Comparison of ENCODE assay signal across 1 cellular context in the genomic region with DNA sequence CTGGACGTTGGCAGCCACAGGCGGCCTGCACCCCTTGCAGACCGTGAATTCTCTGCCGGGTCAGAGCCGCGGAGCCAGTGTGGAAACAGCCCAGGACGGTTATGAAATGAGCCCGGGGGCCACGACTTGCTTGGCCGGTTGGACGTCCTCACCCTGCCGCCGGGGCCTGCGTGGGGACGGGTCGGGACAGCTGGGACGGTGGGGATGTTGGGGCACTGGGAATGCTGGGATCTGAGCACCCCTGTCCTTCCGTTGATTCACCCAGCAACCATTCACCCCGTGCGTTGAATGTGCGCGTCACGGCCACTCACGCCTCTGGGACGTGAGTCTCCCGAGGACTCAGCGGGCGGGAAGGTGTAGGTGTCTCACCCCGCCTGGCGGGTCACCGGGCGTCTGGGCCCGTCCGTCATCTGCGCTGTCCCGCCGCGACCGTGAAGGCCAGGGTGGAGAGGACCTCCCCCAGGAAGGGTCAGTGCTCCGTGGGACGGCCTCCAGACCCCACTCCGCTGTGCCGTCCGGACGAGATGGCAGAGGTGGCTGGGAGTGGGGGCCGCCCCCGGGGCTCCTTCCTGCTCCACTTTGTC.
TF ChIP-seq lines count a peak whose summit lies in the region.

No MANE protein-coding gene starts in this region.

TF ChIP-seq in HepG2, 621 proteins besides CTCF, POLR2A, EP300 and RAD21 (continues in another document):
- no peak for TF ChIP-seq SNAI1 (CRISPR knock-in tag; IDR thresholded peaks at IDR 0.05; ENCODE audit: borderline replicate concordance)
- 0 out of 2 replicates have a peak, but pooled peaks have one; percentile 37 for TF ChIP-seq ZNF430 (CRISPR knock-in tag; IDR thresholded peaks at IDR 0.05)
- TF ChIP-seq RFXAP (CRISPR knock-in tag; IDR thresholded peaks at IDR 0.05; ENCODE audit: borderline replicate concordance): no peak
- peak; percentile 18; the same call in 1 of the 2 replicates for TF ChIP-seq NRL (CRISPR knock-in tag; IDR thresholded peaks at IDR 0.05; ENCODE audit: borderline replicate concordance)
- peak; percentile 3 for TF ChIP-seq YY1 (IDR thresholded peaks at IDR 0.05; ENCODE audit: insufficient read depth, insufficient replicate concordance, low read depth, low read length)
- TF ChIP-seq, protein P1, sequence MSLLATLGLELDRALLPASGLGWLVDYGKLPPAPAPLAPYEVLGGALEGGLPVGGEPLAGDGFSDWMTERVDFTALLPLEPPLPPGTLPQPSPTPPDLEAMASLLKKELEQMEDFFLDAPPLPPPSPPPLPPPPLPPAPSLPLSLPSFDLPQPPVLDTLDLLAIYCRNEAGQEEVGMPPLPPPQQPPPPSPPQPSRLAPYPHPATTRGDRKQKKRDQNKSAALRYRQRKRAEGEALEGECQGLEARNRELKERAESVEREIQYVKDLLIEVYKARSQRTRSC (CRISPR knock-in tag; IDR thresholded peaks at IDR 0.05; ENCODE audit: low read depth): no peak
- TF ChIP-seq KAT7 (CRISPR knock-in tag; IDR thresholded peaks at IDR 0.05; ENCODE audit: borderline replicate concordance): no peak
- 0 out of 2 replicates have a peak, but pooled peaks have one; percentile 31 for TF ChIP-seq PHF8 (CRISPR knock-in tag; IDR thresholded peaks at IDR 0.05)
- no peak for TF ChIP-seq KLF6 (CRISPR knock-in tag; IDR thresholded peaks at IDR 0.05)
- peak; percentile 97 for TF ChIP-seq ZFP82 (CRISPR knock-in tag; IDR thresholded peaks at IDR 0.05; ENCODE audit: borderline replicate concordance)
- TF ChIP-seq KDM2A (CRISPR knock-in tag; IDR thresholded peaks at IDR 0.05; ENCODE audit: borderline replicate concordance, low read depth): no peak
- TF ChIP-seq ZNF350 (CRISPR knock-in tag; IDR thresholded peaks at IDR 0.05; ENCODE audit: borderline replicate concordance, low read depth): 0 out of 2 replicates have a peak, but pooled peaks have one; percentile 50
- TF ChIP-seq, protein P2, sequence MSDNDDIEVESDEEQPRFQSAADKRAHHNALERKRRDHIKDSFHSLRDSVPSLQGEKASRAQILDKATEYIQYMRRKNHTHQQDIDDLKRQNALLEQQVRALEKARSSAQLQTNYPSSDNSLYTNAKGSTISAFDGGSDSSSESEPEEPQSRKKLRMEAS (IDR thresholded peaks at IDR 0.05): no peak
- TF ChIP-seq MAZ (IDR thresholded peaks at IDR 0.05; ENCODE audit: borderline replicate concordance, low read depth, low read length): no peak
- peak; percentile 2; the same call in 1 of the 2 replicates for TF ChIP-seq MAZ (CRISPR knock-in tag; IDR thresholded peaks at IDR 0.05; ENCODE audit: low read depth)
- peak; percentile 27; the same call in 1 of the 2 replicates for TF ChIP-seq BHLHE40 (IDR thresholded peaks at IDR 0.05; ENCODE audit: low read length)
- no peak for TF ChIP-seq CBX2 (IDR thresholded peaks at IDR 0.05; ENCODE audit: low read depth, low read length)
- no peak for TF ChIP-seq CBX2 (CRISPR knock-in tag; IDR thresholded peaks at IDR 0.05; ENCODE audit: low read depth)
- TF ChIP-seq ZNF543 (CRISPR knock-in tag; IDR thresholded peaks at IDR 0.05): 0 out of 2 replicates have a peak, but pooled peaks have one; percentile 54
- TF ChIP-seq, protein P3, sequence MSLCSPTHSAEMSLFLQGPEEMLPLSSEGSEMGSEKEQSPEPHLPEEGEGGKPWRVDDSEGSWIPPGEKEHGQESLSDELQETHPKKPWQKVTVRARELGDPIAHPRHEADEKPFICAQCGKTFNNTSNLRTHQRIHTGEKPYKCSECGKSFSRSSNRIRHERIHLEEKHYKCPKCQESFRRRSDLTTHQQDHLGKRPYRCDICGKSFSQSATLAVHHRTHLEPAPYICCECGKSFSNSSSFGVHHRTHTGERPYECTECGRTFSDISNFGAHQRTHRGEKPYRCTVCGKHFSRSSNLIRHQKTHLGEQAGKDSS (CRISPR knock-in tag; IDR thresholded peaks at IDR 0.05; ENCODE audit: borderline replicate concordance, low read depth): 0 out of 2 replicates have a peak, but pooled peaks have one; percentile 28
- TF ChIP-seq RBM39 (IDR thresholded peaks at IDR 0.05; ENCODE audit: low read depth, low read length, poor library complexity, severe bottlenecking): peak; percentile 33
- 0 out of 2 replicates have a peak, but pooled peaks have one; percentile 14 for TF ChIP-seq KDM5B (CRISPR knock-in tag; IDR thresholded peaks at IDR 0.05; ENCODE audit: borderline replicate concordance)
- TF ChIP-seq, protein P4, sequence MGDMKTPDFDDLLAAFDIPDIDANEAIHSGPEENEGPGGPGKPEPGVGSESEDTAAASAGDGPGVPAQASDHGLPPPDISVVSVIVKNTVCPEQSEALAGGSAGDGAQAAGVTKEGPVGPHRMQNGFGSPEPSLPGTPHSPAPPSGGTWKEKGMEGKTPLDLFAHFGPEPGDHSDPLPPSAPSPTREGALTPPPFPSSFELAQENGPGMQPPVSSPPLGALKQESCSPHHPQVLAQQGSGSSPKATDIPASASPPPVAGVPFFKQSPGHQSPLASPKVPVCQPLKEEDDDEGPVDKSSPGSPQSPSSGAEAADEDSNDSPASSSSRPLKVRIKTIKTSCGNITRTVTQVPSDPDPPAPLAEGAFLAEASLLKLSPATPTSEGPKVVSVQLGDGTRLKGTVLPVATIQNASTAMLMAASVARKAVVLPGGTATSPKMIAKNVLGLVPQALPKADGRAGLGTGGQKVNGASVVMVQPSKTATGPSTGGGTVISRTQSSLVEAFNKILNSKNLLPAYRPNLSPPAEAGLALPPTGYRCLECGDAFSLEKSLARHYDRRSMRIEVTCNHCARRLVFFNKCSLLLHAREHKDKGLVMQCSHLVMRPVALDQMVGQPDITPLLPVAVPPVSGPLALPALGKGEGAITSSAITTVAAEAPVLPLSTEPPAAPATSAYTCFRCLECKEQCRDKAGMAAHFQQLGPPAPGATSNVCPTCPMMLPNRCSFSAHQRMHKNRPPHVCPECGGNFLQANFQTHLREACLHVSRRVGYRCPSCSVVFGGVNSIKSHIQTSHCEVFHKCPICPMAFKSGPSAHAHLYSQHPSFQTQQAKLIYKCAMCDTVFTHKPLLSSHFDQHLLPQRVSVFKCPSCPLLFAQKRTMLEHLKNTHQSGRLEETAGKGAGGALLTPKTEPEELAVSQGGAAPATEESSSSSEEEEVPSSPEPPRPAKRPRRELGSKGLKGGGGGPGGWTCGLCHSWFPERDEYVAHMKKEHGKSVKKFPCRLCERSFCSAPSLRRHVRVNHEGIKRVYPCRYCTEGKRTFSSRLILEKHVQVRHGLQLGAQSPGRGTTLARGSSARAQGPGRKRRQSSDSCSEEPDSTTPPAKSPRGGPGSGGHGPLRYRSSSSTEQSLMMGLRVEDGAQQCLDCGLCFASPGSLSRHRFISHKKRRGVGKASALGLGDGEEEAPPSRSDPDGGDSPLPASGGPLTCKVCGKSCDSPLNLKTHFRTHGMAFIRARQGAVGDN (CRISPR knock-in tag; IDR thresholded peaks at IDR 0.05): 0 out of 2 replicates have a peak, but pooled peaks have one; percentile 2
- 0 out of 2 replicates have a peak, but pooled peaks have one; percentile 33 for TF ChIP-seq ZNF773 (CRISPR knock-in tag; IDR thresholded peaks at IDR 0.05; ENCODE audit: borderline replicate concordance)
- peak; percentile 38; the same call in 1 of the 2 replicates for TF ChIP-seq NFKB2 (CRISPR knock-in tag; IDR thresholded peaks at IDR 0.05; ENCODE audit: borderline replicate concordance)
- TF ChIP-seq ZNF484 (CRISPR knock-in tag; IDR thresholded peaks at IDR 0.05; ENCODE audit: borderline replicate concordance, low read depth): 0 out of 2 replicates have a peak, but pooled peaks have one; percentile 74
- no peak; the same call in 1 of the 2 replicates for TF ChIP-seq ZNF143 (CRISPR knock-in tag; IDR thresholded peaks at IDR 0.05)
- 0 out of 2 replicates have a peak, but pooled peaks have one; percentile 23 for TF ChIP-seq ARID2 (CRISPR knock-in tag; IDR thresholded peaks at IDR 0.05; ENCODE audit: borderline replicate concordance)
- TF ChIP-seq, protein P5, sequence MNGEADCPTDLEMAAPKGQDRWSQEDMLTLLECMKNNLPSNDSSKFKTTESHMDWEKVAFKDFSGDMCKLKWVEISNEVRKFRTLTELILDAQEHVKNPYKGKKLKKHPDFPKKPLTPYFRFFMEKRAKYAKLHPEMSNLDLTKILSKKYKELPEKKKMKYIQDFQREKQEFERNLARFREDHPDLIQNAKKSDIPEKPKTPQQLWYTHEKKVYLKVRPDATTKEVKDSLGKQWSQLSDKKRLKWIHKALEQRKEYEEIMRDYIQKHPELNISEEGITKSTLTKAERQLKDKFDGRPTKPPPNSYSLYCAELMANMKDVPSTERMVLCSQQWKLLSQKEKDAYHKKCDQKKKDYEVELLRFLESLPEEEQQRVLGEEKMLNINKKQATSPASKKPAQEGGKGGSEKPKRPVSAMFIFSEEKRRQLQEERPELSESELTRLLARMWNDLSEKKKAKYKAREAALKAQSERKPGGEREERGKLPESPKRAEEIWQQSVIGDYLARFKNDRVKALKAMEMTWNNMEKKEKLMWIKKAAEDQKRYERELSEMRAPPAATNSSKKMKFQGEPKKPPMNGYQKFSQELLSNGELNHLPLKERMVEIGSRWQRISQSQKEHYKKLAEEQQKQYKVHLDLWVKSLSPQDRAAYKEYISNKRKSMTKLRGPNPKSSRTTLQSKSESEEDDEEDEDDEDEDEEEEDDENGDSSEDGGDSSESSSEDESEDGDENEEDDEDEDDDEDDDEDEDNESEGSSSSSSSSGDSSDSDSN (CRISPR knock-in tag; IDR thresholded peaks at IDR 0.05): 0 out of 2 replicates have a peak, but pooled peaks have one; percentile 4
- 0 out of 2 replicates have a peak, but pooled peaks have one; percentile 27 for TF ChIP-seq ZNF333 (CRISPR knock-in tag; IDR thresholded peaks at IDR 0.05; ENCODE audit: borderline replicate concordance)
- TF ChIP-seq ZNF605 (CRISPR knock-in tag; IDR thresholded peaks at IDR 0.05): peak; percentile 31; the same call in 1 of the 2 replicates
- TF ChIP-seq SALL2 (CRISPR knock-in tag; IDR thresholded peaks at IDR 0.05): no peak
- peak; percentile 7; the same call in 1 of the 2 replicates for TF ChIP-seq ZSCAN31 (CRISPR knock-in tag; IDR thresholded peaks at IDR 0.05; ENCODE audit: low read depth)
- TF ChIP-seq ZFP90 (CRISPR knock-in tag; IDR thresholded peaks at IDR 0.05; ENCODE audit: borderline replicate concordance): peak; percentile 42; the same call in 1 of the 2 replicates
- TF ChIP-seq AGO2 (optimal IDR thresholded peaks at IDR 0.05; ENCODE audit: low read depth, low read length): peak; percentile 76
- peak; percentile 23; the same call in 1 of the 2 replicates for TF ChIP-seq ZNF670 (CRISPR knock-in tag; IDR thresholded peaks at IDR 0.05; ENCODE audit: borderline replicate concordance)
- TF ChIP-seq EED (CRISPR knock-in tag; IDR thresholded peaks at IDR 0.05): 0 out of 2 replicates have a peak, but pooled peaks have one; percentile 64
- peak; percentile 30; the same call in 1 of the 2 replicates for TF ChIP-seq ZNF772 (CRISPR knock-in tag; IDR thresholded peaks at IDR 0.05)
- TF ChIP-seq TMF1 (CRISPR knock-in tag; IDR thresholded peaks at IDR 0.05; ENCODE audit: low read depth): peak; percentile 72; the same call in 1 of the 2 replicates
- TF ChIP-seq ZNF280B (CRISPR knock-in tag; IDR thresholded peaks at IDR 0.05; ENCODE audit: borderline replicate concordance): 0 out of 2 replicates have a peak, but pooled peaks have one; percentile 13
- peak; percentile 6; the same call in 1 of the 2 replicates for TF ChIP-seq ZNF768 (CRISPR knock-in tag; IDR thresholded peaks at IDR 0.05)
- TF ChIP-seq ZFY (CRISPR knock-in tag; IDR thresholded peaks at IDR 0.05): peak; percentile 48; the same call in 1 of the 2 replicates
- TF ChIP-seq, protein P6, sequence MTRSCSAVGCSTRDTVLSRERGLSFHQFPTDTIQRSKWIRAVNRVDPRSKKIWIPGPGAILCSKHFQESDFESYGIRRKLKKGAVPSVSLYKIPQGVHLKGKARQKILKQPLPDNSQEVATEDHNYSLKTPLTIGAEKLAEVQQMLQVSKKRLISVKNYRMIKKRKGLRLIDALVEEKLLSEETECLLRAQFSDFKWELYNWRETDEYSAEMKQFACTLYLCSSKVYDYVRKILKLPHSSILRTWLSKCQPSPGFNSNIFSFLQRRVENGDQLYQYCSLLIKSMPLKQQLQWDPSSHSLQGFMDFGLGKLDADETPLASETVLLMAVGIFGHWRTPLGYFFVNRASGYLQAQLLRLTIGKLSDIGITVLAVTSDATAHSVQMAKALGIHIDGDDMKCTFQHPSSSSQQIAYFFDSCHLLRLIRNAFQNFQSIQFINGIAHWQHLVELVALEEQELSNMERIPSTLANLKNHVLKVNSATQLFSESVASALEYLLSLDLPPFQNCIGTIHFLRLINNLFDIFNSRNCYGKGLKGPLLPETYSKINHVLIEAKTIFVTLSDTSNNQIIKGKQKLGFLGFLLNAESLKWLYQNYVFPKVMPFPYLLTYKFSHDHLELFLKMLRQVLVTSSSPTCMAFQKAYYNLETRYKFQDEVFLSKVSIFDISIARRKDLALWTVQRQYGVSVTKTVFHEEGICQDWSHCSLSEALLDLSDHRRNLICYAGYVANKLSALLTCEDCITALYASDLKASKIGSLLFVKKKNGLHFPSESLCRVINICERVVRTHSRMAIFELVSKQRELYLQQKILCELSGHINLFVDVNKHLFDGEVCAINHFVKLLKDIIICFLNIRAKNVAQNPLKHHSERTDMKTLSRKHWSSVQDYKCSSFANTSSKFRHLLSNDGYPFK (CRISPR knock-in tag; IDR thresholded peaks at IDR 0.05; ENCODE audit: borderline replicate concordance): no peak
- no peak for TF ChIP-seq ZNF460 (CRISPR knock-in tag; IDR thresholded peaks at IDR 0.05; ENCODE audit: borderline replicate concordance)
- TF ChIP-seq PATZ1 (CRISPR knock-in tag; IDR thresholded peaks at IDR 0.05): 0 out of 2 replicates have a peak, but pooled peaks have one; percentile 35
- TF ChIP-seq HNRNPK (IDR thresholded peaks at IDR 0.05; ENCODE audit: low read depth, low read length, poor library complexity, severe bottlenecking): peak; percentile 29
- TF ChIP-seq RBFOX2 (IDR thresholded peaks at IDR 0.05; ENCODE audit: low read depth, low read length): peak; percentile 64
